In the genomic region with DNA sequence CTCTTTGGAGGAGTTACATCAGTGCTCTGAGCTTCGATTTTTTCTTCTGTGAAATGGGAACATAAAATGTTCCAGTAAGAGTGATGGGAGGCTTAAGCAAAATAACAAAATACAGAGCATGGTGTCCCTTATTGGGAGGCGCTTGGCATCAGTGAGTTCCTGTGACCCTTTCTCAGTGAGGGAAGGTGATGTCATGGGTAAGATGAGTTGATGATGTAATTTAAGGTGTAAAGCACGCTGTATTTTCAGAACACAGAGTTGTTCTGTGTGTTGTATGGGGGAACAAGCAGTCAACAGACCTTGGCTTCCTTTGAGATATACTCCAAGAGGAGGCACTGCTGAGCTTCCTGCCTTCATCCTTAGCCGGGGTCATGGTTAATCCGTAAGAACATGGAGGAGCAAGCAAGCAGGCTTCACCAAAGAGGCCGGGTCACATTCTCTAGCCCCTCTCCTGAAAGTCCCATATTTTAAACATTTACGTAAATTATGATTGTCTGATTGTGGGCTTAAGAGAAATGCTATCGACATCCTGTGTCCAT, we compare ENCODE assay signal across 2 cellular contexts.
TF ChIP-seq lines count a peak whose summit lies in the region.

No MANE protein-coding gene starts in this region.

TF ChIP-seq in GM23338, 12 proteins besides CTCF, POLR2A, EP300 and RAD21 (continues in another document):
- TF ChIP-seq, protein P1, sequence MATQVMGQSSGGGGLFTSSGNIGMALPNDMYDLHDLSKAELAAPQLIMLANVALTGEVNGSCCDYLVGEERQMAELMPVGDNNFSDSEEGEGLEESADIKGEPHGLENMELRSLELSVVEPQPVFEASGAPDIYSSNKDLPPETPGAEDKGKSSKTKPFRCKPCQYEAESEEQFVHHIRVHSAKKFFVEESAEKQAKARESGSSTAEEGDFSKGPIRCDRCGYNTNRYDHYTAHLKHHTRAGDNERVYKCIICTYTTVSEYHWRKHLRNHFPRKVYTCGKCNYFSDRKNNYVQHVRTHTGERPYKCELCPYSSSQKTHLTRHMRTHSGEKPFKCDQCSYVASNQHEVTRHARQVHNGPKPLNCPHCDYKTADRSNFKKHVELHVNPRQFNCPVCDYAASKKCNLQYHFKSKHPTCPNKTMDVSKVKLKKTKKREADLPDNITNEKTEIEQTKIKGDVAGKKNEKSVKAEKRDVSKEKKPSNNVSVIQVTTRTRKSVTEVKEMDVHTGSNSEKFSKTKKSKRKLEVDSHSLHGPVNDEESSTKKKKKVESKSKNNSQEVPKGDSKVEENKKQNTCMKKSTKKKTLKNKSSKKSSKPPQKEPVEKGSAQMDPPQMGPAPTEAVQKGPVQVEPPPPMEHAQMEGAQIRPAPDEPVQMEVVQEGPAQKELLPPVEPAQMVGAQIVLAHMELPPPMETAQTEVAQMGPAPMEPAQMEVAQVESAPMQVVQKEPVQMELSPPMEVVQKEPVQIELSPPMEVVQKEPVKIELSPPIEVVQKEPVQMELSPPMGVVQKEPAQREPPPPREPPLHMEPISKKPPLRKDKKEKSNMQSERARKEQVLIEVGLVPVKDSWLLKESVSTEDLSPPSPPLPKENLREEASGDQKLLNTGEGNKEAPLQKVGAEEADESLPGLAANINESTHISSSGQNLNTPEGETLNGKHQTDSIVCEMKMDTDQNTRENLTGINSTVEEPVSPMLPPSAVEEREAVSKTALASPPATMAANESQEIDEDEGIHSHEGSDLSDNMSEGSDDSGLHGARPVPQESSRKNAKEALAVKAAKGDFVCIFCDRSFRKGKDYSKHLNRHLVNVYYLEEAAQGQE (IDR thresholded peaks at IDR 0.05; ENCODE audit: unreplicated experiment), result no peak
- TF ChIP-seq NANOG (IDR thresholded peaks at IDR 0.05; ENCODE audit: borderline replicate concordance) (no peak), ZNF114 (CRISPR knock-in tag; IDR thresholded peaks at IDR 0.05) (no peak), CREB1 (CRISPR knock-in tag; IDR thresholded peaks at IDR 0.05; ENCODE audit: low read depth) (no peak), EZH2 (IDR thresholded peaks at IDR 0.05; ENCODE audit: low read depth, unreplicated experiment) (no peak), ZNF462 (CRISPR knock-in tag; IDR thresholded peaks at IDR 0.05) (no peak), ETS1 (IDR thresholded peaks at IDR 0.05) (no peak), POLR2AphosphoS5 (IDR thresholded peaks at IDR 0.05; ENCODE audit: low read depth) (no peak), EZH2phosphoT487 (IDR thresholded peaks at IDR 0.05; ENCODE audit: unreplicated experiment) (no peak)

TF ChIP-seq in HEK293, 187 proteins besides CTCF, POLR2A, EP300 and RAD21 (continued from another document):
- TF ChIP-seq KLF17 (tag by site-specific recombination; IDR thresholded peaks at IDR 0.05), result 0 out of 2 replicates have a peak, but pooled peaks have one; percentile 23
- no peak for TF ChIP-seq OVOL3 (tag by site-specific recombination; IDR thresholded peaks at IDR 0.05)
